In the genomic region with DNA sequence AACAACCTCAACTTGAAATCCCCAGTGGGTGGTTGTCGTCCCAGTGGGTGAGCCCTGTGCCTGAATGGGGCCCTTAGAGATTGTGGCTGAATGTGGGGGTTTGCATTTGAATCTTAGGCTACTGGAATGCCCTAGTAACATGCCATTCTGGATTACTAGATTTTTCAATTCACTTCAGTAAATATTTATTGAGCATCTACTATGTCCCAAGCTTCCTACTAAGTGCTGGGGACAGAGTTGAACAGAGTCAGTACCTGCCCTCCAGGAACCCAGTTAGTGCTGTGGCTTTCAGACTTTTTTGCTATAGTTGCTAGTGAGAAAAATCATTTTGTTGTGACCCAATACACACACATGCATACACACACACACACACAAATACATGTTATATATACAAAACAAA, we compare ENCODE assay signal across 23 cellular contexts. TPM values are rescaled to one million over a fixed set of nuclear protein-coding genes. Genes with fewer than 3 reads are reported as not detected.
DNase-seq lines count a peak whose midpoint lies in the region; ATAC-seq and TF ChIP-seq lines count a peak whose summit lies in the region.
"Had no signal": no experiment of that assay in that cellular context is flagged by ENCODE, and none has a peak within 500 bp of the region (broad histone marks: within the 10 kb centered on the region; RNA-seq: fewer than 3 reads in every experiment).

No MANE protein-coding gene starts in this region.

- no peaks in the 10 kb centered on the region for H3K79me2 ChIP-seq in neural progenitor cell (ENCODE audit: low read depth)

- peaks cover 33% of the 10 kb centered on the region for H3F3A ChIP-seq in neural progenitor cell (ENCODE audit: low read depth)

- TF ChIP-seq CTCF in brain (conservative IDR thresholded peaks at IDR 0.05) = no peak
- no peak for TF ChIP-seq CTCF in tibial nerve (IDR thresholded peaks at IDR 0.05)
- TF ChIP-seq CTCF in neural progenitor cell (IDR thresholded peaks at IDR 0.05) = no peak

- peak overlapping the region in 8 of 11 experiments; percentile 55 to 88 (median 78); a peak in 14 of 22 replicates for H3K27ac ChIP-seq in BLaER1 treated with 17β-estradiol and CSF1 and Interleukin-3, amounts not matched to agents 10 nM and 100 nM
- H3K27ac ChIP-seq in layer of hippocampus (ENCODE audit: low read depth, low read length) (peak overlapping the region; percentile 95), tibial nerve (peak overlapping the region in 3 of 4 donors; percentile 32 to 90 (median 88)), neural progenitor cell (no peak overlapping the region)
- H3K27ac ChIP-seq: A549, RWPE1 had no signal

- peaks cover 64 to 100% (median 100%) of the 10 kb centered on the region in 10 experiments for H3K4me1 ChIP-seq in BLaER1 treated with 17β-estradiol and CSF1 and Interleukin-3, amounts not matched to agents 10 nM and 100 nM
- H3K4me1 ChIP-seq in tibial nerve (peaks cover 0 to 89% (median 49%) of the 10 kb centered on the region in 4 donors), neural progenitor cell (peaks cover 26% of the 10 kb centered on the region)

- WGBS in tibial nerve, 2 donors = 50 to 60% methylated on average over 1 of the region's 1 CpG

- no peaks in the 10 kb centered on the region for H4K20me1 ChIP-seq in BLaER1 treated with 17β-estradiol and CSF1 and Interleukin-3, amounts not matched to agents 10 nM and 100 nM
- no peaks in the 10 kb centered on the region for H4K20me1 ChIP-seq in neural progenitor cell (ENCODE audit: low read depth)

- H3K4me1 Mint-ChIP-seq in brain = peaks cover 100% of the 10 kb centered on the region
- peaks cover 75% of the 10 kb centered on the region for H3K4me1 Mint-ChIP-seq in neural progenitor cell

- ATAC-seq in GM21360 (IDR thresholded peaks at IDR 0.05; ENCODE audit: unreplicated experiment) = no peak
- ATAC-seq: A549, GM23338, K562, Panc1 had no signal

- H2AFZ ChIP-seq in neural progenitor cell (replicated peaks) = no peak overlapping the region
- H2AFZ ChIP-seq: GM23338 had no signal

- H3K27me3 Mint-ChIP-seq in brain (no peaks in the 10 kb centered on the region), neural progenitor cell (ENCODE audit: insufficient read depth, low read depth) (peaks cover 2% of the 10 kb centered on the region)

- H3K9me3 Mint-ChIP-seq in brain (peaks cover 0 to 2% (median 0%) of the 10 kb centered on the region in 5 experiments), neural progenitor cell (no peaks in the 10 kb centered on the region)
- H3K9me3 Mint-ChIP-seq: CD14-positive monocyte, GM23338, H9, HFFc6 had no signal

- TF ChIP-seq EP300 in tibial nerve (IDR thresholded peaks at IDR 0.05) = no peak

- no peak overlapping the region for H3K4me3 ChIP-seq in BLaER1 treated with 17β-estradiol and CSF1 and Interleukin-3, amounts not matched to agents 10 nM and 100 nM
- H3K4me3 ChIP-seq in tibial nerve = no peak overlapping the region
- H3K4me3 ChIP-seq in neural progenitor cell = no peak overlapping the region
- H3K4me3 ChIP-seq: A549, GM23338, K562 had no signal

- no peaks in the 10 kb centered on the region for H3K36me3 ChIP-seq in BLaER1 treated with 17β-estradiol and CSF1 and Interleukin-3, amounts not matched to agents 10 nM and 100 nM
- H3K36me3 ChIP-seq in tibial nerve (no peaks in the 10 kb centered on the region), neural progenitor cell (no peaks in the 10 kb centered on the region)

- H3K4me3 Mint-ChIP-seq in brain (no peak overlapping the region), neural progenitor cell (no peak overlapping the region)
- H3K4me3 Mint-ChIP-seq: GM23338, H9, HFFc6 had no signal

- DNase-seq in tibial nerve (ENCODE audit: low spot score in 2 of 2) (no peak), neural progenitor cell (ENCODE audit: low spot score) (no peak)
- no peak for DNase-seq in stimulated activated CD4-positive, alpha-beta T cell treated with anti-CD3 and anti-CD28 coated beads, Interleukin-1b, Interleukin-23, amount 100 ng/mL, for 48 hours
- DNase-seq: Calu3, DMS79 treated with DMSO at 0.1 percent for 48 hours, GF-D8, H9, HFFc6, NCI-H1105, NCI-H1436 treated with DMSO at 0.1 percent for 48 hours, NCI-H187 treated with DMSO at 0.1 percent for 48 hours, NCI-H774, SHP77 had no signal

- no peak for TF ChIP-seq POLR2A in tibial nerve (IDR thresholded peaks at IDR 0.05)

- H3K36me3 Mint-ChIP-seq in brain = no peaks in the 10 kb centered on the region
- H3K36me3 Mint-ChIP-seq in neural progenitor cell = no peaks in the 10 kb centered on the region
- H3K36me3 Mint-ChIP-seq: CD14-positive monocyte had no signal

- H3K4me2 ChIP-seq in BLaER1 treated with 17β-estradiol and CSF1 and Interleukin-3, amounts not matched to agents 10 nM and 100 nM = peak overlapping the region; percentile 67 to 91 (median 84); a peak in 20 of 22 replicates
- H3K4me2 ChIP-seq in neural progenitor cell = no peak overlapping the region
- H3K4me2 ChIP-seq: A549, GM23338 had no signal

- no peaks in the 10 kb centered on the region for H3K9me3 ChIP-seq in BLaER1 treated with 17β-estradiol and CSF1 and Interleukin-3, amounts not matched to agents 10 nM and 100 nM (replicated peaks in 1 of 11)
- H3K9me3 ChIP-seq in tibial nerve (no peaks in the 10 kb centered on the region), neural progenitor cell (ENCODE audit: low read depth) (no peaks in the 10 kb centered on the region)
- H3K9me3 ChIP-seq: A549 had no signal

- peak overlapping the region in 3 of 5 experiments; percentile 97 to 99 (median 97) for H3K27ac Mint-ChIP-seq in brain
- no peak overlapping the region for H3K27ac Mint-ChIP-seq in neural progenitor cell
- H3K27ac Mint-ChIP-seq: GM23338, H9 had no signal

- H3K9ac ChIP-seq in BLaER1 treated with 17β-estradiol and CSF1 and Interleukin-3, amounts not matched to agents 10 nM and 100 nM = peak overlapping the region in 4 of 11 experiments; percentile 7 to 75 (median 24); a peak in 4 of 22 replicates
- H3K9ac ChIP-seq in neural progenitor cell = no peak overlapping the region

- no peaks in the 10 kb centered on the region for H3K27me3 ChIP-seq in BLaER1 treated with 17β-estradiol and CSF1 and Interleukin-3, amounts not matched to agents 10 nM and 100 nM
- H3K27me3 ChIP-seq in layer of hippocampus (ENCODE audit: control insufficient read depth, insufficient read depth, low read length) = no peaks in the 10 kb centered on the region
- H3K27me3 ChIP-seq in tibial nerve = no peaks in the 10 kb centered on the region
- H3K27me3 ChIP-seq in neural progenitor cell = no peaks in the 10 kb centered on the region

RNA-seq across cellular contexts. Expression of a gene that starts 39.0 kb away (rescaled TPM):
- polyA plus RNA-seq in brain (ENCODE audit: insufficient read depth, low read depth, low replicate concordance) = 59.3 TPM
- 10 to 100 TPM in 1 of 4 donors, 1 to 10 TPM in 3; 6.3 to 12.6 (median 9.6) TPM for total RNA-seq in tibial nerve
- 1.0 and 3.3 TPM in 2 replicates for total RNA-seq in neural progenitor cell (ENCODE audit: low replicate concordance)
- total RNA-seq: K562 had no signal
- polyA plus RNA-seq: CD14-positive monocyte, K562 had no signal
